1 cellular context compared by ENCODE assay signal in the genomic region with DNA sequence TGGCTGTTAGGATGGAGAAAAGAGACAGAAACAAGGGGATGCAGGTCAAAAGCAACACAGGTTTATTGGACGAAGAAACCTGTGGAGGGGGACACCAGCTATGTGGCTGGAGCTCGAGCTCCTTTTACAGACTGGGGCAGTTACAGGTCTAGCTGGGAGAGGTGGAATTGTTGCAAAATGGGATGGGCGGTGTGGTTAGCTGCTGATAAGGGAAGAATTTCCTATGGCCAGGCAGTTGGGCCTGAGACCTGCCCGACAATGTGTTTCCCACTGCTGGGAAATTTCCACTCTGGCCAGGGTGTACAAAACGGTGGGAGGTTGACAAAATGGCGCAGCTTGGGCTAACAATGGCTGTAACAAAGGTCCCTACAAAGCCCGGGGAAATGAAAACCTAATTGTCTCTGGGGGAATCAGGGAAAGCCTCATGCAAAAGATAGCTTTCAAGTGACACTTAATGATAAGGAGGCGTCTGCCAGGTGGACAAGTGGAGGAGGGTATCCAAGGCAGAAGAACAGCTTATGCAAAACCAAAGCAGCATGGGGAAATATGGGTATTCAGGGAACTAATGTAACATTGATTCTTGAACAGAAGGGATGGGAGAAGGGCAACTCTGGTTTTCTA.
A peak's percentile ranks its signal among the peaks of the same experiment; 100 is the strongest.
TF ChIP-seq lines count a peak whose summit lies in the region.

No MANE protein-coding gene starts in this region.

TF ChIP-seq in HepG2, 621 proteins besides CTCF, POLR2A, EP300 and RAD21 (continued from another document):
- TF ChIP-seq, protein P1, sequence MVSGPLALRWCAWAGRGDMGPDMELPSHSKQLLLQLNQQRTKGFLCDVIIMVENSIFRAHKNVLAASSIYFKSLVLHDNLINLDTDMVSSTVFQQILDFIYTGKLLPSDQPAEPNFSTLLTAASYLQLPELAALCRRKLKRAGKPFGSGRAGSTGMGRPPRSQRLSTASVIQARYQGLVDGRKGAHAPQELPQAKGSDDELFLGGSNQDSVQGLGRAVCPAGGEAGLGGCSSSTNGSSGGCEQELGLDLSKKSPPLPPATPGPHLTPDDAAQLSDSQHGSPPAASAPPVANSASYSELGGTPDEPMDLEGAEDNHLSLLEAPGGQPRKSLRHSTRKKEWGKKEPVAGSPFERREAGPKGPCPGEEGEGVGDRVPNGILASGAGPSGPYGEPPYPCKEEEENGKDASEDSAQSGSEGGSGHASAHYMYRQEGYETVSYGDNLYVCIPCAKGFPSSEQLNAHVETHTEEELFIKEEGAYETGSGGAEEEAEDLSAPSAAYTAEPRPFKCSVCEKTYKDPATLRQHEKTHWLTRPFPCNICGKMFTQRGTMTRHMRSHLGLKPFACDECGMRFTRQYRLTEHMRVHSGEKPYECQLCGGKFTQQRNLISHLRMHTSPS (CRISPR knock-in tag; IDR thresholded peaks at IDR 0.05; ENCODE audit: low read depth): no peak
- no peak for TF ChIP-seq CEBPB (IDR thresholded peaks at IDR 0.05; ENCODE audit: borderline replicate concordance, low read depth, low read length)
- TF ChIP-seq, protein P2, sequence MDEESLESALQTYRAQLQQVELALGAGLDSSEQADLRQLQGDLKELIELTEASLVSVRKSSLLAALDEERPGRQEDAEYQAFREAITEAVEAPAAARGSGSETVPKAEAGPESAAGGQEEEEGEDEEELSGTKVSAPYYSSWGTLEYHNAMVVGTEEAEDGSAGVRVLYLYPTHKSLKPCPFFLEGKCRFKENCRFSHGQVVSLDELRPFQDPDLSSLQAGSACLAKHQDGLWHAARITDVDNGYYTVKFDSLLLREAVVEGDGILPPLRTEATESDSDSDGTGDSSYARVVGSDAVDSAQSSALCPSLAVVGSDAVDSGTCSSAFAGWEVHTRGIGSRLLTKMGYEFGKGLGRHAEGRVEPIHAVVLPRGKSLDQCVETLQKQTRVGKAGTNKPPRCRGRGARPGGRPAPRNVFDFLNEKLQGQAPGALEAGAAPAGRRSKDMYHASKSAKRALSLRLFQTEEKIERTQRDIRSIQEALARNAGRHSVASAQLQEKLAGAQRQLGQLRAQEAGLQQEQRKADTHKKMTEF (CRISPR knock-in tag; IDR thresholded peaks at IDR 0.05): no peak
- no peak for TF ChIP-seq GATAD1 (CRISPR knock-in tag; IDR thresholded peaks at IDR 0.05)
- TF ChIP-seq ISL2 (CRISPR knock-in tag; IDR thresholded peaks at IDR 0.05): 0 out of 2 replicates have a peak, but pooled peaks have one; percentile 32
- peak; percentile 33; the same call in 1 of the 2 replicates for TF ChIP-seq GATAD2A (CRISPR knock-in tag; IDR thresholded peaks at IDR 0.05)
- TF ChIP-seq ZNF331 (CRISPR knock-in tag; IDR thresholded peaks at IDR 0.05): peak; percentile 40; the same call in 1 of the 2 replicates
- TF ChIP-seq, protein P3, sequence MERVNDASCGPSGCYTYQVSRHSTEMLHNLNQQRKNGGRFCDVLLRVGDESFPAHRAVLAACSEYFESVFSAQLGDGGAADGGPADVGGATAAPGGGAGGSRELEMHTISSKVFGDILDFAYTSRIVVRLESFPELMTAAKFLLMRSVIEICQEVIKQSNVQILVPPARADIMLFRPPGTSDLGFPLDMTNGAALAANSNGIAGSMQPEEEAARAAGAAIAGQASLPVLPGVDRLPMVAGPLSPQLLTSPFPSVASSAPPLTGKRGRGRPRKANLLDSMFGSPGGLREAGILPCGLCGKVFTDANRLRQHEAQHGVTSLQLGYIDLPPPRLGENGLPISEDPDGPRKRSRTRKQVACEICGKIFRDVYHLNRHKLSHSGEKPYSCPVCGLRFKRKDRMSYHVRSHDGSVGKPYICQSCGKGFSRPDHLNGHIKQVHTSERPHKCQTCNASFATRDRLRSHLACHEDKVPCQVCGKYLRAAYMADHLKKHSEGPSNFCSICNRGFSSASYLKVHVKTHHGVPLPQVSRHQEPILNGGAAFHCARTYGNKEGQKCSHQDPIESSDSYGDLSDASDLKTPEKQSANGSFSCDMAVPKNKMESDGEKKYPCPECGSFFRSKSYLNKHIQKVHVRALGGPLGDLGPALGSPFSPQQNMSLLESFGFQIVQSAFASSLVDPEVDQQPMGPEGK (CRISPR knock-in tag; IDR thresholded peaks at IDR 0.05): peak; percentile 22; the same call in 1 of the 2 replicates
- no peak for TF ChIP-seq ZNF839 (CRISPR knock-in tag; IDR thresholded peaks at IDR 0.05; ENCODE audit: borderline replicate concordance)
- TF ChIP-seq SNAPC2 (CRISPR knock-in tag; IDR thresholded peaks at IDR 0.05): no peak
- TF ChIP-seq YEATS4 (CRISPR knock-in tag; IDR thresholded peaks at IDR 0.05; ENCODE audit: borderline replicate concordance): no peak
- TF ChIP-seq, protein P4, sequence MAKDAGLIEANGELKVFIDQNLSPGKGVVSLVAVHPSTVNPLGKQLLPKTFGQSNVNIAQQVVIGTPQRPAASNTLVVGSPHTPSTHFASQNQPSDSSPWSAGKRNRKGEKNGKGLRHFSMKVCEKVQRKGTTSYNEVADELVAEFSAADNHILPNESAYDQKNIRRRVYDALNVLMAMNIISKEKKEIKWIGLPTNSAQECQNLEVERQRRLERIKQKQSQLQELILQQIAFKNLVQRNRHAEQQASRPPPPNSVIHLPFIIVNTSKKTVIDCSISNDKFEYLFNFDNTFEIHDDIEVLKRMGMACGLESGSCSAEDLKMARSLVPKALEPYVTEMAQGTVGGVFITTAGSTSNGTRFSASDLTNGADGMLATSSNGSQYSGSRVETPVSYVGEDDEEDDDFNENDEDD (CRISPR knock-in tag; IDR thresholded peaks at IDR 0.05; ENCODE audit: borderline replicate concordance): no peak
- no peak for TF ChIP-seq ZFAT (CRISPR knock-in tag; conservative IDR thresholded peaks at IDR 0.05)
- TF ChIP-seq ZNF564 (CRISPR knock-in tag; IDR thresholded peaks at IDR 0.05): no peak
- TF ChIP-seq HOXA3 (CRISPR knock-in tag; IDR thresholded peaks at IDR 0.05): no peak
- TF ChIP-seq, protein P5, sequence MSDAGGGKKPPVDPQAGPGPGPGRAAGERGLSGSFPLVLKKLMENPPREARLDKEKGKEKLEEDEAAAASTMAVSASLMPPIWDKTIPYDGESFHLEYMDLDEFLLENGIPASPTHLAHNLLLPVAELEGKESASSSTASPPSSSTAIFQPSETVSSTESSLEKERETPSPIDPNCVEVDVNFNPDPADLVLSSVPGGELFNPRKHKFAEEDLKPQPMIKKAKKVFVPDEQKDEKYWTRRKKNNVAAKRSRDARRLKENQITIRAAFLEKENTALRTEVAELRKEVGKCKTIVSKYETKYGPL (CRISPR knock-in tag; IDR thresholded peaks at IDR 0.05): 0 out of 2 replicates have a peak, but pooled peaks have one; percentile 17
- TF ChIP-seq ZNF660 (CRISPR knock-in tag; IDR thresholded peaks at IDR 0.05; ENCODE audit: borderline replicate concordance, low read depth): no peak
- TF ChIP-seq WIZ (CRISPR knock-in tag; IDR thresholded peaks at IDR 0.05): no peak
- TF ChIP-seq SRSF1 (optimal IDR thresholded peaks at IDR 0.05; ENCODE audit: low read depth, low read length): no peak
- TF ChIP-seq SOX13 (IDR thresholded peaks at IDR 0.05): no peak
- TF ChIP-seq SOX13 (CRISPR knock-in tag; conservative IDR thresholded peaks at IDR 0.05 in 1 of 2, IDR thresholded peaks at IDR 0.05 in 1 of 2): peak in 1 of 2 experiments; percentile 58; a peak in 2 of 4 replicates
- no peak for TF ChIP-seq MAFK (conservative IDR thresholded peaks at IDR 0.05 in 1 of 2, IDR thresholded peaks at IDR 0.05 in 1 of 2; ENCODE audit: low read length in 2 of 2)
- no peak for TF ChIP-seq GTF2F1 (IDR thresholded peaks at IDR 0.05; ENCODE audit: low read length)
- TF ChIP-seq, protein P6, sequence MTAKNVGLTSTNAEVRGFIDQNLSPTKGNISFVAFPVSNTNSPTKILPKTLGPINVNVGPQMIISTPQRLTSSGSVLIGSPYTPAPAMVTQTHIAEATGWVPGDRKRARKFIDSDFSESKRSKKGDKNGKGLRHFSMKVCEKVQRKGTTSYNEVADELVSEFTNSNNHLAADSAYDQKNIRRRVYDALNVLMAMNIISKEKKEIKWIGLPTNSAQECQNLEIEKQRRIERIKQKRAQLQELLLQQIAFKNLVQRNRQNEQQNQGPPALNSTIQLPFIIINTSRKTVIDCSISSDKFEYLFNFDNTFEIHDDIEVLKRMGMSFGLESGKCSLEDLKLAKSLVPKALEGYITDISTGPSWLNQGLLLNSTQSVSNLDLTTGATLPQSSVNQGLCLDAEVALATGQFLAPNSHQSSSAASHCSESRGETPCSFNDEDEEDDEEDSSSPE (CRISPR knock-in tag; IDR thresholded peaks at IDR 0.05): no peak
- TF ChIP-seq ZNF550 (CRISPR knock-in tag; IDR thresholded peaks at IDR 0.05; ENCODE audit: borderline replicate concordance): no peak
- TF ChIP-seq, protein P7, sequence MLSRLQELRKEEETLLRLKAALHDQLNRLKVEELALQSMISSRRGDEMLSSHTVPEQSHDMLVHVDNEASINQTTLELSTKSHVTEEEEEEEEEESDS (CRISPR knock-in tag; IDR thresholded peaks at IDR 0.05; ENCODE audit: borderline replicate concordance): no peak
- no peak for TF ChIP-seq TOE1 (CRISPR knock-in tag; IDR thresholded peaks at IDR 0.05)
- TF ChIP-seq ZMYM4 (CRISPR knock-in tag; IDR thresholded peaks at IDR 0.05): peak; percentile 85
- peak; percentile 75; the same call in 1 of the 2 replicates for TF ChIP-seq NCOA2 (CRISPR knock-in tag; IDR thresholded peaks at IDR 0.05)
- TF ChIP-seq SETDB1 (CRISPR knock-in tag; IDR thresholded peaks at IDR 0.05; ENCODE audit: borderline replicate concordance): no peak
- TF ChIP-seq KDM5B (CRISPR knock-in tag; IDR thresholded peaks at IDR 0.05; ENCODE audit: borderline replicate concordance): no peak
- TF ChIP-seq GATA4 (IDR thresholded peaks at IDR 0.05; ENCODE audit: borderline replicate concordance, low read depth): no peak
